ENCODE assay signal across 8 cellular contexts in the genomic region with DNA sequence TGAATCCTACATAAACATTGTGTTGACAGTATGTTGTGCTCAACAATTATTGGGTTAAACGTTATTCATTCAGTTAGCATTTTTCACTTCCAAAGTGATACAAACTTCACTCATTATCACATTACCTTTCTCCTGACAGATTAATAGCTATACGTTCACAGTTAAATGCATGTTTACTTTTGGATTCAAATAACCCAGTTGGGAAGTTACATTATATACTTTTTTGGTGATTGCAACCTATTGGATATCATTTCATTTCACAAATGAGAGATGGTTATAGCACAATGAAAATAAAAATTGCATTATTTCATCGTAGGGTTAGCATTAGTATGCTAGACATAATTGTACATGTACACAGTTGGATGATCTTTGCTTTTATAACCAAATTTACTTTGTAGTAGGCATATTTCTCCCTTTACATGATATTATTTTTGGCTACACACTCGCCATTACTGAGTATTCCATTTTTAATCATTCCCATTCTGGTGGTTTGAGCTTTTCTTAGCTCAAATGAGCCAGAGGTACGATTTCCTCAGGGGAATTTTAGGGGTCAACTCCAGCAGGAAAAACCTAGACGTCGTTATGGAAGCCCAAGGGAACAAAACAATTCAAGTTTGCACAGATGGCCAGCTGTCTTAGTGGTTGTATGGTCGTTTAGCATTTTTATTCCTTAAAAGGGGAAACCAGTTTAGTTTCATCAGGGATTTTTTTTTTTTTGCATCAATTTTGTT. TPM values are rescaled to one million over a fixed set of nuclear protein-coding genes. Genes with fewer than 3 reads are reported as not detected.
DNase-seq lines count a peak whose midpoint lies in the region; ATAC-seq, FAIRE-seq and TF ChIP-seq lines count a peak whose summit lies in the region.

No MANE protein-coding gene starts in this region.

- H2AFZ ChIP-seq in ACC112 (ENCODE audit: low read length, unreplicated experiment) (peak overlapping the region; percentile 93), hepatocyte (peak overlapping the region; percentile 42)

- intact Hi-C loops in activated T-helper 1 cell treated with anti-CD3 and anti-CD28 coated beads, Interleukin-12 subunit alpha, Interleukin-12 subunit beta, Interleukin-2, Interleukin-4 antibody, amounts not matched to agents 30 ng/mL and 10 ng/mL and 1 ng/mL, durations not matched to agents 14 hours and 24 hours and 36 hours (cut with micrococcal nuclease), result loop anchor here (2.0 to 5.0 kb wide), 5 partner anchors 73 to 355 kb away; no protein-coding TSS in a partner anchor

- 5% methylated on average over 8 of the region's 8 CpGs for WGBS in hepatocyte (ENCODE audit: low lambda C conversion rate, missing lambda C conversion rate)

- H3K4me3 ChIP-seq in ACC112 (ENCODE audit: low read depth, low read length), result peak overlapping the region; percentile 92
- H3K4me3 ChIP-seq in hepatocyte, result peak overlapping the region; percentile 60
- peak overlapping the region; percentile 54 to 84 (median 74) for H3K4me3 ChIP-seq in skin epidermis

- H3K4me1 ChIP-seq in ACC112 (ENCODE audit: control insufficient read depth, insufficient read depth, low read length, unreplicated experiment), result peaks cover 25% of the 10 kb centered on the region
- peaks cover 20% of the 10 kb centered on the region for H3K4me1 ChIP-seq in hepatocyte (ENCODE audit: insufficient read depth)

- H3K36me3 Mint-ChIP-seq in activated T-helper 1 cell treated with anti-CD3 and anti-CD28 coated beads, Interleukin-12 subunit alpha, Interleukin-12 subunit beta, Interleukin-2, Interleukin-4 antibody, amounts not matched to agents 30 ng/mL and 10 ng/mL and 1 ng/mL, durations not matched to agents 14 hours and 24 hours and 36 hours (ENCODE audit: low read depth), result peaks cover 12% of the 10 kb centered on the region

- no peaks in the 10 kb centered on the region for H3K9me2 ChIP-seq in hepatocyte (replicated peaks; ENCODE audit: insufficient read depth)

- peaks cover 7% of the 10 kb centered on the region for H3K36me3 ChIP-seq in ACC112 (ENCODE audit: insufficient read depth, low read length)
- H3K36me3 ChIP-seq in hepatocyte (replicated peaks; ENCODE audit: insufficient read depth, low read depth), result no peaks in the 10 kb centered on the region

- DNase-seq in GM18507 (ENCODE audit: extremely low spot score, insufficient read length, low read depth) (no peak), hepatocyte (ENCODE audit: low spot score) (no peak), NCI-H510A treated with DMSO at 0.1 percent for 48 hours (lab: John Stamatoyannopoulos, UW) (no peak)
- no peak for DNase-seq in activated T-helper 1 cell treated with anti-CD3 and anti-CD28 coated beads, Interleukin-12 subunit alpha, Interleukin-12 subunit beta, Interleukin-2, Interleukin-4 antibody, amounts not matched to agents 30 ng/mL and 10 ng/mL and 1 ng/mL, durations not matched to agents 14 hours and 24 hours and 36 hours (ENCODE audit: low spot score)

- no peaks in the 10 kb centered on the region for H3K9me3 ChIP-seq in hepatocyte (ENCODE audit: low read depth)

- H3K4me2 ChIP-seq in hepatocyte, result peak overlapping the region; percentile 87

- no peaks in the 10 kb centered on the region for H3K27me3 ChIP-seq in ACC112 (ENCODE audit: insufficient read depth, low read length)
- H3K27me3 ChIP-seq in hepatocyte, result no peaks in the 10 kb centered on the region

- H4K20me1 ChIP-seq in hepatocyte (ENCODE audit: insufficient read depth, poor library complexity, severe bottlenecking), result peaks cover 4% of the 10 kb centered on the region

- peak overlapping the region; percentile 97 for H3K4me3 Mint-ChIP-seq in activated T-helper 1 cell treated with anti-CD3 and anti-CD28 coated beads, Interleukin-12 subunit alpha, Interleukin-12 subunit beta, Interleukin-2, Interleukin-4 antibody, amounts not matched to agents 30 ng/mL and 10 ng/mL and 1 ng/mL, durations not matched to agents 14 hours and 24 hours and 36 hours

- peak; percentile 12 for FAIRE-seq in GM18507 (lab: Jason Lieb, UNC)

- peaks cover 48% of the 10 kb centered on the region for H3K4me1 Mint-ChIP-seq in activated T-helper 1 cell treated with anti-CD3 and anti-CD28 coated beads, Interleukin-12 subunit alpha, Interleukin-12 subunit beta, Interleukin-2, Interleukin-4 antibody, amounts not matched to agents 30 ng/mL and 10 ng/mL and 1 ng/mL, durations not matched to agents 14 hours and 24 hours and 36 hours (ENCODE audit: low read depth)

- no peak for TF ChIP-seq CTCF in hepatocyte (IDR thresholded peaks at IDR 0.05; ENCODE audit: poor library complexity)

- H3K27ac ChIP-seq in ACC112 (ENCODE audit: low read depth, low read length) (peak overlapping the region; percentile 94), hepatocyte (peak overlapping the region; percentile 99), skin epidermis (peak overlapping the region; percentile 77 to 99 (median 97))

- ATAC-seq in HG02759 (IDR thresholded peaks at IDR 0.05; ENCODE audit: unreplicated experiment) (no peak), GM19397 (IDR thresholded peaks at IDR 0.05; ENCODE audit: unreplicated experiment) (no peak)

- H3K9me3 Mint-ChIP-seq in activated T-helper 1 cell treated with anti-CD3 and anti-CD28 coated beads, Interleukin-12 subunit alpha, Interleukin-12 subunit beta, Interleukin-2, Interleukin-4 antibody, amounts not matched to agents 30 ng/mL and 10 ng/mL and 1 ng/mL, durations not matched to agents 14 hours and 24 hours and 36 hours, result peaks cover 9% of the 10 kb centered on the region

- peak overlapping the region; percentile 97 for H3K27ac Mint-ChIP-seq in activated T-helper 1 cell treated with anti-CD3 and anti-CD28 coated beads, Interleukin-12 subunit alpha, Interleukin-12 subunit beta, Interleukin-2, Interleukin-4 antibody, amounts not matched to agents 30 ng/mL and 10 ng/mL and 1 ng/mL, durations not matched to agents 14 hours and 24 hours and 36 hours

- H3K27me3 Mint-ChIP-seq in activated T-helper 1 cell treated with anti-CD3 and anti-CD28 coated beads, Interleukin-12 subunit alpha, Interleukin-12 subunit beta, Interleukin-2, Interleukin-4 antibody, amounts not matched to agents 30 ng/mL and 10 ng/mL and 1 ng/mL, durations not matched to agents 14 hours and 24 hours and 36 hours (ENCODE audit: insufficient read depth), result no peaks in the 10 kb centered on the region

- H3K79me2 ChIP-seq in ACC112 (ENCODE audit: control insufficient read depth, insufficient read depth, low read length, unreplicated experiment) (peaks cover 16% of the 10 kb centered on the region), hepatocyte (peaks cover 28% of the 10 kb centered on the region)

RNA-seq across cellular contexts. Expression of a gene that starts 2.0 kb away (rescaled TPM):
- total RNA-seq in activated T-helper 1 cell treated with anti-CD3 and anti-CD28 coated beads, Interleukin-12 subunit alpha, Interleukin-12 subunit beta, Interleukin-2, Interleukin-4 antibody, amounts not matched to agents 30 ng/mL and 10 ng/mL and 1 ng/mL, durations not matched to agents 14 hours and 24 hours and 36 hours, result 69.8 and 72.7 TPM in 2 replicates
- 31.5 and 33.7 TPM in 2 replicates for total RNA-seq in hepatocyte
- 8.1 and 8.7 TPM in 2 replicates for polyA plus RNA-seq in hepatocyte
